8 cellular contexts compared by ENCODE assay signal in the genomic region with DNA sequence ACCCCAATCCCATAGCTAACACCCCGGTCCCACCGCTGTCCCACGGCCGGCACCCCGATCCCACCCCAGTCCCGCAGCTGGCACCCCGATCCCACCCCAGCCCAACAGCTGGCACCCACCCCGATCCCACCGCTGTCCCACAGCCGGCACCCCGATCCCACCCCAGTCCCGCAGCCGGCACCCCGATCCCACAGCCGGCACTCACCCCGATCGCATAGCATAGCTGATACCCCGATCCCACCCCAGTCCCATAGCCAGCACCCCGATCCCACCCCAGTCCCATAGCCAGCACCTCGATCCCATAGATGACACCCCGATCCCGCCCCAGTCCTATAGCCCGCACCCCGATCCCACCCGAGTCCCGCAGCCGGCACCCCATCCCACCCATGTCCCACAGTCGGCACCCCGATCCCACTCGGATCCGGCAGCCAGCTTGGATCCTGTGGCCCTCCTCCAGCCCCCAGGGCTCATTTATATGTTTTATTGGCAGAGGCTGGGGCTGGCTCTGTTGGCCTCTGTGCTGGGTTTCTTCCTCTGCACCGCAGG. TPM values are rescaled to one million over a fixed set of nuclear protein-coding genes. Genes with fewer than 3 reads are reported as not detected.
DNase-seq lines count a peak whose midpoint lies in the region; ATAC-seq and TF ChIP-seq lines count a peak whose summit lies in the region.

No MANE protein-coding gene starts in this region.

- H3K4me1 ChIP-seq in H9 (ENCODE audit: insufficient read depth, low read length) (no peaks in the 10 kb centered on the region; the same call in 1 of the 2 replicates), gastrocnemius medialis (peaks cover 16 to 23% of the 10 kb centered on the region in 2 donors)

- H4K8ac ChIP-seq in H9 (replicated peaks; ENCODE audit: insufficient read length, low read depth, low read length), result no peak overlapping the region

- H3K27me3 Mint-ChIP-seq in H9 (ENCODE audit: low read depth), result peaks cover 3% of the 10 kb centered on the region; the same call in 1 of the 2 replicates

- H3K9me3 ChIP-seq in H9 (ENCODE audit: control insufficient read depth, low read depth, low read length) (no peaks in the 10 kb centered on the region), gastrocnemius medialis (no peaks in the 10 kb centered on the region)

- H2BK15ac ChIP-seq in H9 (ENCODE audit: low read depth, low read length), result no peak overlapping the region

- H3K23me2 ChIP-seq in H9 (ENCODE audit: insufficient read length, low read depth, low read length, poor library complexity, severe bottlenecking), result peaks cover 10% of the 10 kb centered on the region

- H3K36me3 ChIP-seq in gastrocnemius medialis, result no peaks in the 10 kb centered on the region

- DNase-seq in H9 (no peak), left cardiac atrium (no peak), gastrocnemius medialis (no peak), GM10266 (ENCODE audit: extremely low spot score) (no peak), NCI-H146 (lab: John Stamatoyannopoulos, UW) (no peak), DMS 273 (lab: John Stamatoyannopoulos, UW; ENCODE audit: unreplicated experiment) (no peak), NCI-H2029 treated with DMSO at 0.1 percent for 48 hours (lab: John Stamatoyannopoulos, UW) (no peak)
- DNase-seq in activated CD8-positive, alpha-beta memory T cell treated with anti-CD3 and anti-CD28 coated beads, Interleukin-2, amount 50 U/mL, for 4 hours, result peak; percentile 27

- ATAC-seq in left cardiac atrium (peak; percentile 3 to 16), gastrocnemius medialis (no peak)

- H2BK120ac ChIP-seq in H9 (ENCODE audit: low read depth, low read length, poor library complexity, severe bottlenecking), result no peak overlapping the region

- peak overlapping the region; percentile 67 to 81 for H3K4me3 Mint-ChIP-seq in H9

- no peaks in the 10 kb centered on the region for H3K79me1 ChIP-seq in H9 (ENCODE audit: insufficient read depth, low read depth, low read length, poor library complexity, severe bottlenecking)

- H3K27ac Mint-ChIP-seq in H9, result no peak overlapping the region

- H3T11ph ChIP-seq in H9 (ENCODE audit: low read length), result no peak overlapping the region

- peaks cover 3% of the 10 kb centered on the region; the same call in 1 of the 2 replicates for H3K79me2 ChIP-seq in H9 (ENCODE audit: insufficient read depth, low read length)

- H3K14ac ChIP-seq in H9 (ENCODE audit: insufficient read depth, low read length), result no peak overlapping the region

- H3K4me1 Mint-ChIP-seq in H9, result peaks cover 12 to 16% of the 10 kb centered on the region in 2 experiments

- H3K4me3 ChIP-seq in gastrocnemius medialis, result peak overlapping the region; percentile 67 to 99 (median 84)

- no peak for TF ChIP-seq POLR2A in gastrocnemius medialis (IDR thresholded peaks at IDR 0.05)

- H2AK5ac ChIP-seq in H9 (ENCODE audit: insufficient read length, low read length), result no peak overlapping the region

- H4K20me1 ChIP-seq in H9 (ENCODE audit: control insufficient read depth, insufficient read depth, insufficient read length), result no peaks in the 10 kb centered on the region

- no peaks in the 10 kb centered on the region for H3K9me3 Mint-ChIP-seq in H9

- peak overlapping the region; percentile 95 for H3K4me2 ChIP-seq in H9 (ENCODE audit: insufficient read depth, insufficient read length, low read length)

- no peak overlapping the region for H3K4ac ChIP-seq in H9 (ENCODE audit: low read depth, low read length)

- no peak overlapping the region for H4K5ac ChIP-seq in H9 (ENCODE audit: insufficient read length, low read depth, low read length)

- H2AFZ ChIP-seq in H9 (ENCODE audit: low read length), result no peak overlapping the region

- no peak overlapping the region for H3K56ac ChIP-seq in H9 (ENCODE audit: insufficient read length, low read depth, low read length)

- H2BK20ac ChIP-seq in H9 (ENCODE audit: low read depth, low read length, poor library complexity, severe bottlenecking), result no peak overlapping the region

- no peak overlapping the region for H3K27ac ChIP-seq in H9 (ENCODE audit: insufficient read length, low read depth, low read length)
- peak overlapping the region; percentile 90 to 99 (median 96) for H3K27ac ChIP-seq in gastrocnemius medialis

- H2BK12ac ChIP-seq in H9 (ENCODE audit: insufficient read length, low read depth, low read length), result no peak overlapping the region

- no peak overlapping the region for H3K23ac ChIP-seq in H9 (ENCODE audit: insufficient read length, low read depth, low read length)

- H3K9ac ChIP-seq in H9 (ENCODE audit: extremely low read depth, insufficient read length, low read length), result peak overlapping the region; percentile 74

- in situ Hi-C loops in gastrocnemius medialis (cut with MboI; ENCODE audit: low sequenced_read_pairs in 4 of 4), result loop anchor here in 1 of 4 donors (25.0 kb wide), 1 partner anchor 90 kb away; the partner anchor contains the start of genes PTK6 and SRMS

- no peak overlapping the region for H2BK5ac ChIP-seq in H9 (ENCODE audit: insufficient read length, low read length)

- no CpG with 5 or more reads among the region's 32 CpGs for WGBS in H9 (ENCODE audit: extremely low coverage, insufficient read length, low lambda C conversion rate)

- no peak overlapping the region for H3K18ac ChIP-seq in H9 (ENCODE audit: insufficient read length, low read depth, low read length)

- H4K91ac ChIP-seq in H9 (ENCODE audit: insufficient read length, low read depth, low read length), result no peak overlapping the region

- peaks cover 0 to 2% (median 0%) of the 10 kb centered on the region in 3 experiments; a peak in 4 of 7 replicates for H3K36me3 Mint-ChIP-seq in H9 (ENCODE audit: insufficient read depth in 1 of 3, low read depth in 3 of 3)

- intact Hi-C loops in left cardiac atrium (cut with DNase I), result no loop called here
- intact Hi-C loops in gastrocnemius medialis (cut with DNase I; ENCODE audit: low total_unique reads), result loop anchor here (1.0 to 10.0 kb wide), 7 partner anchors 14 to 437 kb away; partner anchors contain the start of genes ABHD16B, PRPF6, RTEL1 and TCEA2

- TF ChIP-seq CTCF in H9 (conservative IDR thresholded peaks at IDR 0.05), result no peak
- no peak for TF ChIP-seq CTCF in gastrocnemius medialis (IDR thresholded peaks at IDR 0.05 in 4 of 5, conservative IDR thresholded peaks at IDR 0.05 in 1 of 5)
- TF ChIP-seq CTCF in GM10266 (IDR thresholded peaks at IDR 0.05; ENCODE audit: control insufficient read depth, insufficient read depth, low read depth, missing control alignments), result no peak

- H3K27me3 ChIP-seq in H9 (ENCODE audit: insufficient read depth, low read length) (no peaks in the 10 kb centered on the region), gastrocnemius medialis (no peaks in the 10 kb centered on the region)

RNA-seq across cellular contexts. Expression of gene GMEB2, which starts 0.9 kb away (rescaled TPM):
- total RNA-seq in H9 (2021) (14.3 and 14.8 TPM in 2 replicates), left cardiac atrium (1 to 10 TPM; 5.7 to 7.9 TPM), gastrocnemius medialis (10 to 100 TPM in 1 of 4 donors, 1 to 10 TPM in 3; 6.1 to 14.3 (median 6.8) TPM)

RNA-seq across cellular contexts. Expression of gene STMN3, which starts 25.5 kb away (rescaled TPM):
- total RNA-seq in H9 (2021) (54.0 and 58.4 TPM in 2 replicates), left cardiac atrium (1 to 10 TPM; 6.9 to 8.4 TPM), gastrocnemius medialis (1 to 10 TPM in 1 of 4 donors, under 1 TPM in 3; 0.51 to 1.9 (median 0.88) TPM)

RNA-seq across cellular contexts. Expression of gene RTEL1, which starts 30.3 kb away (rescaled TPM):
- total RNA-seq in H9 (2021), result 33.4 and 36.5 TPM in 2 replicates
- 10 to 100 TPM; 13.5 to 17.3 TPM for total RNA-seq in left cardiac atrium
- 1 to 10 TPM; 2.4 to 9.1 (median 6.0) TPM for total RNA-seq in gastrocnemius medialis

RNA-seq across cellular contexts. Expression of gene HELZ2, which starts 53.7 kb away (rescaled TPM):
- total RNA-seq in H9 (2021), result 27.9 and 29.3 TPM in 2 replicates
- total RNA-seq in left cardiac atrium, result 10 to 100 TPM; 12.1 to 36.0 TPM
- total RNA-seq in gastrocnemius medialis, result 1 to 10 TPM; 1.7 to 6.2 (median 3.6) TPM

Comparison
In these comparisons a context has a peak if more than half of its experiments do, and no peak if none do; other contexts are left out.
1. ATAC-seq: peak in left cardiac atrium (2 of 2); none in gastrocnemius medialis (0 of 2).